Comparison of ENCODE assay signal across 13 cellular contexts in genomic region chr6:31352497-31353368, GRCh38. TPM values are rescaled to one million over a fixed set of nuclear protein-coding genes. Genes with fewer than 3 reads are reported as not detected.
DNase-seq lines count a peak whose midpoint lies in the region; ATAC-seq, FAIRE-seq and TF ChIP-seq lines count a peak whose summit lies in the region.
"Had no signal": no experiment of that assay in that cellular context is flagged by ENCODE, and none has a peak within 500 bp of the region (broad histone marks: within the 10 kb centered on the region; RNA-seq: fewer than 3 reads in every experiment).

No MANE protein-coding gene starts in this region.

- H3K4me3 ChIP-seq in tibial nerve: no peak overlapping the region
- H3K4me3 ChIP-seq: hepatocyte, right lobe of liver, SJCRH30 had no signal

- FAIRE-seq in GM12892 (lab: Jason Lieb, UNC) (peak; percentile 14), GM19239 (lab: Jason Lieb, UNC) (no peak)
- FAIRE-seq: colon had no signal

- 49 to 59% methylated on average over 10 to 11 of the region's 11 CpGs for WGBS in tibial nerve, 2 donors

- CTCF ChIA-PET in activated naive CD4-positive, alpha-beta T cell treated with anti-CD3 and anti-CD28 coated beads, Interleukin-2, amount 10 ng/mL, durations not matched to agents 7 days and 5 days (lab: Charles Lee): no interaction called here

- no peak for TF ChIP-seq EP300 in tibial nerve (IDR thresholded peaks at IDR 0.05)

- H3K27me3 Mint-ChIP-seq in T-helper 1 cell treated with Interleukin-12 subunit alpha and Interleukin-12 subunit beta and Interleukin-4 antibody, amounts not matched to agents 30 μg/mL and 1 μg/mL, for 36 hours (ENCODE audit: low read depth): no peaks in the 10 kb centered on the region
- H3K27me3 Mint-ChIP-seq in activated naive CD4-positive, alpha-beta T cell treated with anti-CD3 and anti-CD28 coated beads, Interleukin-2, amount 10 ng/mL, durations not matched to agents 7 days and 5 days: peaks cover 7% of the 10 kb centered on the region
- H3K27me3 Mint-ChIP-seq in natural killer cell treated with Interleukin-12 subunit alpha and Interleukin-12 subunit beta and Interleukin-15 and Interleukin-18, amount 100 ng/mL, for 72 hours: no peaks in the 10 kb centered on the region

- TF ChIP-seq POLR2A in GM12892 (IDR thresholded peaks at IDR 0.05; ENCODE audit: low read depth, low read length): peak; percentile 96
- no peak for TF ChIP-seq POLR2A in tibial nerve (IDR thresholded peaks at IDR 0.05)

- peak overlapping the region; percentile 78 for H3K27ac Mint-ChIP-seq in T-helper 1 cell treated with Interleukin-12 subunit alpha and Interleukin-12 subunit beta and Interleukin-4 antibody, amounts not matched to agents 30 μg/mL and 1 μg/mL, for 36 hours
- peak overlapping the region; percentile 66 for H3K27ac Mint-ChIP-seq in activated naive CD4-positive, alpha-beta T cell treated with anti-CD3 and anti-CD28 coated beads, Interleukin-2, amount 10 ng/mL, durations not matched to agents 7 days and 5 days
- H3K27ac Mint-ChIP-seq in natural killer cell treated with Interleukin-12 subunit alpha and Interleukin-12 subunit beta and Interleukin-15 and Interleukin-18, amount 100 ng/mL, for 72 hours: peak overlapping the region; percentile 68 to 73
- H3K27ac Mint-ChIP-seq: nephron had no signal

- no peak overlapping the region for H3K27ac ChIP-seq in tibial nerve
- H3K27ac ChIP-seq: hepatocyte, right lobe of liver, SJCRH30 had no signal

- peaks cover 48% of the 10 kb centered on the region for H3K36me3 Mint-ChIP-seq in T-helper 1 cell treated with Interleukin-12 subunit alpha and Interleukin-12 subunit beta and Interleukin-4 antibody, amounts not matched to agents 30 μg/mL and 1 μg/mL, for 36 hours (ENCODE audit: low read depth)
- H3K36me3 Mint-ChIP-seq in activated naive CD4-positive, alpha-beta T cell treated with anti-CD3 and anti-CD28 coated beads, Interleukin-2, amount 10 ng/mL, durations not matched to agents 7 days and 5 days: peaks cover 47% of the 10 kb centered on the region
- H3K36me3 Mint-ChIP-seq in natural killer cell treated with Interleukin-12 subunit alpha and Interleukin-12 subunit beta and Interleukin-15 and Interleukin-18, amount 100 ng/mL, for 72 hours: peaks cover 36% of the 10 kb centered on the region

- TF ChIP-seq CTCF in GM20000 (IDR thresholded peaks at IDR 0.05; ENCODE audit: extremely low read depth, missing control alignments): no peak
- no peak for TF ChIP-seq CTCF in tibial nerve (IDR thresholded peaks at IDR 0.05)

- peaks cover 0 to 15% (median 0%) of the 10 kb centered on the region in 4 donors for H3K4me1 ChIP-seq in tibial nerve
- H3K4me1 ChIP-seq: right lobe of liver, SJCRH30 had no signal

- DNase-seq in GM12892 (ENCODE audit: insufficient read length) (no peak), GM19239 (ENCODE audit: insufficient read length, low spot score) (no peak), GM20000 (ENCODE audit: low spot score) (no peak), tibial nerve (ENCODE audit: low spot score in 2 of 2) (no peak)
- DNase-seq in activated naive CD4-positive, alpha-beta T cell treated with anti-CD3 and anti-CD28 coated beads, Interleukin-2, amount 10 ng/mL, durations not matched to agents 7 days and 5 days: peak; percentile 25
- DNase-seq in natural killer cell treated with Interleukin-12 subunit alpha and Interleukin-12 subunit beta and Interleukin-15 and Interleukin-18, amount 100 ng/mL, for 72 hours (ENCODE audit: low spot score): no peak
- DNase-seq: NCI-H2081, SJCRH30 had no signal

- no peaks in the 10 kb centered on the region for H3K9me3 Mint-ChIP-seq in T-helper 1 cell treated with Interleukin-12 subunit alpha and Interleukin-12 subunit beta and Interleukin-4 antibody, amounts not matched to agents 30 μg/mL and 1 μg/mL, for 36 hours
- H3K9me3 Mint-ChIP-seq in activated naive CD4-positive, alpha-beta T cell treated with anti-CD3 and anti-CD28 coated beads, Interleukin-2, amount 10 ng/mL, durations not matched to agents 7 days and 5 days: no peaks in the 10 kb centered on the region
- no peaks in the 10 kb centered on the region for H3K9me3 Mint-ChIP-seq in natural killer cell treated with Interleukin-12 subunit alpha and Interleukin-12 subunit beta and Interleukin-15 and Interleukin-18, amount 100 ng/mL, for 72 hours
- H3K9me3 Mint-ChIP-seq: nephron had no signal

- H3K4me3 Mint-ChIP-seq in T-helper 1 cell treated with Interleukin-12 subunit alpha and Interleukin-12 subunit beta and Interleukin-4 antibody, amounts not matched to agents 30 μg/mL and 1 μg/mL, for 36 hours: peak overlapping the region; percentile 95
- peak overlapping the region; percentile 7 for H3K4me3 Mint-ChIP-seq in activated naive CD4-positive, alpha-beta T cell treated with anti-CD3 and anti-CD28 coated beads, Interleukin-2, amount 10 ng/mL, durations not matched to agents 7 days and 5 days
- H3K4me3 Mint-ChIP-seq in natural killer cell treated with Interleukin-12 subunit alpha and Interleukin-12 subunit beta and Interleukin-15 and Interleukin-18, amount 100 ng/mL, for 72 hours: peak overlapping the region; percentile 93

- no peaks in the 10 kb centered on the region for H3K27me3 ChIP-seq in tibial nerve
- H3K27me3 ChIP-seq: hepatocyte, right lobe of liver, SJCRH30 had no signal

- ATAC-seq in natural killer cell treated with Interleukin-12 subunit alpha and Interleukin-12 subunit beta and Interleukin-15 and Interleukin-18, amount 100 ng/mL, for 72 hours: no peak

- peaks cover 39% of the 10 kb centered on the region for H3K4me1 Mint-ChIP-seq in T-helper 1 cell treated with Interleukin-12 subunit alpha and Interleukin-12 subunit beta and Interleukin-4 antibody, amounts not matched to agents 30 μg/mL and 1 μg/mL, for 36 hours (ENCODE audit: low read depth)
- H3K4me1 Mint-ChIP-seq in activated naive CD4-positive, alpha-beta T cell treated with anti-CD3 and anti-CD28 coated beads, Interleukin-2, amount 10 ng/mL, durations not matched to agents 7 days and 5 days: peaks cover 42% of the 10 kb centered on the region
- peaks cover 50 to 51% of the 10 kb centered on the region in 2 donors for H3K4me1 Mint-ChIP-seq in natural killer cell treated with Interleukin-12 subunit alpha and Interleukin-12 subunit beta and Interleukin-15 and Interleukin-18, amount 100 ng/mL, for 72 hours (ENCODE audit: low read depth in 2 of 2)
- H3K4me1 Mint-ChIP-seq: nephron had no signal

- H3K36me3 ChIP-seq in tibial nerve: peaks cover 0 to 18% (median 8%) of the 10 kb centered on the region in 3 donors
- H3K36me3 ChIP-seq: SJCRH30 had no signal

- no peaks in the 10 kb centered on the region for H3K9me3 ChIP-seq in tibial nerve
- H3K9me3 ChIP-seq: right lobe of liver, SJCRH30 had no signal

RNA-seq across cellular contexts. Expression of gene HLA-B, which starts 4.2 kb away (rescaled TPM):
- polyA plus RNA-seq in GM12892 (2012; ENCODE audit: missing spikeins): 4,038 TPM
- 1,000 to 10,000 TPM; 3,852 to 7,384 TPM for total RNA-seq in natural killer cell treated with Interleukin-12 subunit alpha and Interleukin-12 subunit beta and Interleukin-15 and Interleukin-18, amount 100 ng/mL, for 72 hours
- 100 to 1,000 TPM; 570 to 933 (median 787) TPM for total RNA-seq in tibial nerve
- total RNA-seq: SJCRH30 had no signal

RNA-seq across cellular contexts. Expression of gene MICA, which starts 50.7 kb away (rescaled TPM):
- 8.2 TPM for polyA plus RNA-seq in GM12892 (2012; ENCODE audit: missing spikeins)
- 10 to 100 TPM; 14.2 to 16.9 TPM for total RNA-seq in natural killer cell treated with Interleukin-12 subunit alpha and Interleukin-12 subunit beta and Interleukin-15 and Interleukin-18, amount 100 ng/mL, for 72 hours
- 10 to 100 TPM; 15.9 to 28.3 (median 23.7) TPM for total RNA-seq in tibial nerve

Comparison
In these comparisons a context has a peak if more than half of its experiments do, and no peak if none do; other contexts are left out.
1. H3K4me3 Mint-ChIP-seq: peak in every context shown above with its lines; median percentile 95 in T-helper 1 cell treated with Interleukin-12 subunit alpha and Interleukin-12 subunit beta and Interleukin-4 antibody, amounts not matched to agents 30 μg/mL and 1 μg/mL, for 36 hours; 93 in natural killer cell treated with Interleukin-12 subunit alpha and Interleukin-12 subunit beta and Interleukin-15 and Interleukin-18, amount 100 ng/mL, for 72 hours; 7 in activated naive CD4-positive, alpha-beta T cell treated with anti-CD3 and anti-CD28 coated beads, Interleukin-2, amount 10 ng/mL, durations not matched to agents 7 days and 5 days.
2. RNA of gene HLA-B, which starts 4.2 kb away (total RNA-seq): 3,852 to 7,384 TPM in natural killer cell treated with Interleukin-12 subunit alpha and Interleukin-12 subunit beta and Interleukin-15 and Interleukin-18, amount 100 ng/mL, for 72 hours; 570 to 933 TPM in tibial nerve; every median in the first group is over 4 times any median in the second.
3. Peak in every context shown above with its lines, with median percentiles within 50 percentile points of each other: H3K27ac Mint-ChIP-seq.